In the genomic region with DNA sequence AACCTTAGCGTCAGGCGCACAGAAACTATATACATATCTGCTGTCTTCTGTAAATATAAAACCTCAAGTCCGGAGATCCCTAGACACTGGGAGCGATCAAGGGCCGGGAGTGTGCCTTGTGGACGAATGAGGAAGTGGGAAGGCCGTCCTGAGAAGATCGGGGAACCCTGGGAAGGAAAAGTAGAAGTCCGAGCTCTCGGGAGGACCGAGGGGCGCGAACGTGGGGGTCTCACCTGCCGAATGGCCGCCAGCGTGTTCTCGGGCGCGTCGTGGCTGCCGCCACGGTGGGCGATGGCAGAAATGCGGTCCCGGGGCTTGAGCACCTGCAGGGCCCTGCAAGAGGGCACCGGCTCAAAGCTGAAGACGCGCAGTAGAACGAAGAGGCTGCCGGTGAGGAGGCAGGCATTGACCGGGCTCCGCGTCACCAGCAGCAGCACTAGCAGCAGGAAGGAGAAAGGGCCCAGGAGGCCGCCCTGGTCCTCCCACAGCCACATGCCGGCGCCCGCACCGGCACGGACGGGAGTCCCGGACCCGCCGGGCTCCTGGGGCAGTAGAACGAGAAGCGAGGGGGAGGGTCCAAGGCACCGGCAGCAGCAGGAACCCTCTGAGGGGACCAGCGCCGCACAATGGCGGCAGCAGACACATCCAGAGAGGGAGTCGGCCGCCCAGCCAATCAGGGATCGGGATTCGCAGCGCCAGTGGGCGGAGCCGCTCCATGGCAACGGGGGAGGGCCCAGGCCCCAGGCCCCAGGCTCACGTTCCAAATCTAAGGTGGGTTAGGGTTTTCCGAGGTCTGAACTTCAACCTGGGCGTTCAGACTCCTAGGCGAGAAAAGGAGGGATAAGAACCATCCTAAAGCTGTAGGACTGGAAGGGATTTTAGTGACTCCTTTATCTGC, we compare ENCODE assay signal across 8 cellular contexts. TPM values are rescaled to one million over a fixed set of nuclear protein-coding genes. Genes with fewer than 3 reads are reported as not detected.
DNase-seq lines count a peak whose midpoint lies in the region; FAIRE-seq and TF ChIP-seq lines count a peak whose summit lies in the region.

A gene with protein sequence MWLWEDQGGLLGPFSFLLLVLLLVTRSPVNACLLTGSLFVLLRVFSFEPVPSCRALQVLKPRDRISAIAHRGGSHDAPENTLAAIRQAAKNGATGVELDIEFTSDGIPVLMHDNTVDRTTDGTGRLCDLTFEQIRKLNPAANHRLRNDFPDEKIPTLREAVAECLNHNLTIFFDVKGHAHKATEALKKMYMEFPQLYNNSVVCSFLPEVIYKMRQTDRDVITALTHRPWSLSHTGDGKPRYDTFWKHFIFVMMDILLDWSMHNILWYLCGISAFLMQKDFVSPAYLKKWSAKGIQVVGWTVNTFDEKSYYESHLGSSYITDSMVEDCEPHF (minus strand): TSS at position 628 of the 898 bp plus-strand sequence. CDS start 134 bp downstream, at position 494.

- peaks cover 42 to 46% of the 10 kb centered on the region in 2 experiments for H3K4me1 Mint-ChIP-seq in H9
- peaks cover 49% of the 10 kb centered on the region for H3K4me1 Mint-ChIP-seq in neural progenitor cell

- H3K4me1 ChIP-seq in H9 (ENCODE audit: insufficient read depth, low read length) = 0 out of 2 replicates have a peak, but pooled peaks cover 3% of the 10 kb centered on the region
- peaks cover 20% of the 10 kb centered on the region for H3K4me1 ChIP-seq in neural progenitor cell

- no peaks in the 10 kb centered on the region for H3K36me3 ChIP-seq in neural progenitor cell

- H3K4ac ChIP-seq in H9 (ENCODE audit: low read depth, low read length) = no peak within 1 kb of the TSS

- peaks cover 5 to 23% (median 11%) of the 10 kb centered on the region in 3 experiments; a peak in 5 of 7 replicates for H3K36me3 Mint-ChIP-seq in H9 (ENCODE audit: insufficient read depth in 1 of 3, low read depth in 3 of 3)
- peaks cover 7% of the 10 kb centered on the region for H3K36me3 Mint-ChIP-seq in neural progenitor cell

- H3K79me2 ChIP-seq in H9 (ENCODE audit: insufficient read depth, low read length) (peaks cover 7% of the 10 kb centered on the region; the same call in 1 of the 2 replicates), neural progenitor cell (ENCODE audit: low read depth) (peaks cover 70% of the 10 kb centered on the region)

- H3K23ac ChIP-seq in H9 (ENCODE audit: insufficient read length, low read depth, low read length) = no peak within 1 kb of the TSS

- TF ChIP-seq CTCF in H9 (conservative IDR thresholded peaks at IDR 0.05) (peak; percentile 34), foreskin fibroblast (IDR thresholded peaks at IDR 0.05; ENCODE audit: low read depth, low read length) (peak; percentile 27), neural progenitor cell (IDR thresholded peaks at IDR 0.05) (peak; percentile 50)

- H3K14ac ChIP-seq in H9 (ENCODE audit: insufficient read depth, low read length) = peak within 1 kb of the TSS; percentile 90; the same call in 1 of the 2 replicates

- peak; percentile 90 for FAIRE-seq in G401.6 (lab: Jason Lieb, UNC)

- H3K9me3 Mint-ChIP-seq in H9 (no peaks in the 10 kb centered on the region), neural progenitor cell (no peaks in the 10 kb centered on the region)

- no peak within 1 kb of the TSS for H2AK5ac ChIP-seq in H9 (ENCODE audit: insufficient read length, low read length)

- H3K27ac ChIP-seq in H9 (ENCODE audit: insufficient read length, low read depth, low read length) (no peak within 1 kb of the TSS), neural progenitor cell (no peak within 1 kb of the TSS)

- H3K9ac ChIP-seq in H9 (ENCODE audit: extremely low read depth, insufficient read length, low read length) = peak within 1 kb of the TSS; percentile 85
- peak within 1 kb of the TSS; percentile 49 for H3K9ac ChIP-seq in neural progenitor cell

- no peak within 1 kb of the TSS for H3T11ph ChIP-seq in H9 (ENCODE audit: low read length)

- no peaks in the 10 kb centered on the region for H4K20me1 ChIP-seq in H9 (ENCODE audit: control insufficient read depth, insufficient read depth, insufficient read length)
- no peaks in the 10 kb centered on the region for H4K20me1 ChIP-seq in neural progenitor cell (ENCODE audit: low read depth)

- H2AFZ ChIP-seq in H9 (ENCODE audit: low read length) (no peak within 1 kb of the TSS), neural progenitor cell (replicated peaks) (peak within 1 kb of the TSS; percentile 82)

- no peak within 1 kb of the TSS for H2BK12ac ChIP-seq in H9 (ENCODE audit: insufficient read length, low read depth, low read length)

- peak within 1 kb of the TSS; percentile 87 to 92 for H3K4me3 Mint-ChIP-seq in H9
- H3K4me3 Mint-ChIP-seq in neural progenitor cell = peak within 1 kb of the TSS; percentile 99

- H3K27me3 ChIP-seq in H9 (ENCODE audit: insufficient read depth, low read length) (no peaks in the 10 kb centered on the region), neural progenitor cell (no peaks in the 10 kb centered on the region)

- peaks cover 18% of the 10 kb centered on the region for H3K23me2 ChIP-seq in H9 (ENCODE audit: insufficient read length, low read depth, low read length, poor library complexity, severe bottlenecking)

- no peak within 1 kb of the TSS for H2BK15ac ChIP-seq in H9 (ENCODE audit: low read depth, low read length)

- no peak within 1 kb of the TSS for H4K5ac ChIP-seq in H9 (ENCODE audit: insufficient read length, low read depth, low read length)

- no CpG with 5 or more reads among the region's 62 CpGs for WGBS in H9 (ENCODE audit: extremely low coverage, insufficient read length, low lambda C conversion rate)

- no peak within 1 kb of the TSS for H4K8ac ChIP-seq in H9 (replicated peaks; ENCODE audit: insufficient read length, low read depth, low read length)

- H3K27me3 Mint-ChIP-seq in H9 (ENCODE audit: low read depth) (no peaks in the 10 kb centered on the region), neural progenitor cell (ENCODE audit: insufficient read depth, low read depth) (no peaks in the 10 kb centered on the region)

- H3F3A ChIP-seq in neural progenitor cell (ENCODE audit: low read depth) = peaks cover 11% of the 10 kb centered on the region

- H3K56ac ChIP-seq in H9 (ENCODE audit: insufficient read length, low read depth, low read length) = no peak within 1 kb of the TSS

- no peak within 1 kb of the TSS for H4K91ac ChIP-seq in H9 (ENCODE audit: insufficient read length, low read depth, low read length)

- H3K4me2 ChIP-seq in H9 (ENCODE audit: insufficient read depth, insufficient read length, low read length) (peak within 1 kb of the TSS; percentile 97), neural progenitor cell (peak within 1 kb of the TSS; percentile 92)

- H3K79me1 ChIP-seq in H9 (ENCODE audit: insufficient read depth, low read depth, low read length, poor library complexity, severe bottlenecking) = no peaks in the 10 kb centered on the region

- H3K9me3 ChIP-seq in H9 (ENCODE audit: control insufficient read depth, low read depth, low read length) = no peaks in the 10 kb centered on the region
- H3K9me3 ChIP-seq in neural progenitor cell (ENCODE audit: low read depth) = no peaks in the 10 kb centered on the region

- DNase-seq in H9 = peak; percentile 97
- peak; percentile 85 for DNase-seq in M059J (ENCODE audit: low read depth)
- DNase-seq in SHP77 (lab: John Stamatoyannopoulos, UW) = peak; percentile 74 to 80
- peak; percentile 93 for DNase-seq in activated gamma-delta T cell treated with Interleukin-2 at 50 U/mL for 16 hours
- peak; percentile 88 to 97 for DNase-seq in foreskin fibroblast
- peak; percentile 98 for DNase-seq in neural progenitor cell (ENCODE audit: low spot score)
- DNase-seq in stromal cell of bone marrow (ENCODE audit: low read depth) = peak; percentile 85

- no peak within 1 kb of the TSS for H2BK5ac ChIP-seq in H9 (ENCODE audit: insufficient read length, low read length)

- H3K4me3 ChIP-seq in foreskin fibroblast (ENCODE audit: low read depth in 1 of 2, low read length in 2 of 2) (peak within 1 kb of the TSS; percentile 68 to 90), neural progenitor cell (peak within 1 kb of the TSS; percentile 80)

- no peak within 1 kb of the TSS for H2BK20ac ChIP-seq in H9 (ENCODE audit: low read depth, low read length, poor library complexity, severe bottlenecking)

- peak within 1 kb of the TSS; percentile 81 to 97 (median 92) for H3K27ac Mint-ChIP-seq in H9
- peak within 1 kb of the TSS; percentile 81 for H3K27ac Mint-ChIP-seq in neural progenitor cell

- peak within 1 kb of the TSS; percentile 20 for H3K18ac ChIP-seq in H9 (ENCODE audit: insufficient read length, low read depth, low read length)

- no peak within 1 kb of the TSS for H2BK120ac ChIP-seq in H9 (ENCODE audit: low read depth, low read length, poor library complexity, severe bottlenecking)

RNA-seq across cellular contexts. Expression of the gene that starts here (rescaled TPM):
- total RNA-seq in H9 (2021) (47.7 and 48.6 TPM in 2 replicates), neural progenitor cell (ENCODE audit: low replicate concordance) (43.0 and 43.4 TPM in 2 replicates)
- total RNA-seq in M059J (2014; rRNA removed; shearing (Covaris generic)) = 62.4 and 65.7 TPM in 2 replicates
